Comparison of ENCODE assay signal across 23 cellular contexts in genomic region chr17:77801545-77802332, GRCh38.
DNase-seq lines count a peak whose midpoint lies in the region; ATAC-seq, FAIRE-seq and TF ChIP-seq lines count a peak whose summit lies in the region.
"Had no signal": no experiment of that assay in that cellular context is flagged by ENCODE, and none has a peak within 500 bp of the region (broad histone marks: within the 10 kb centered on the region; RNA-seq: fewer than 3 reads in every experiment).

No MANE protein-coding gene starts in this region.

- H2AFZ ChIP-seq in H1 (ENCODE audit: low read length): no peak overlapping the region

- peaks cover 0 to 19% (median 2%) of the 10 kb centered on the region in 4 experiments; a peak in 4 of 7 replicates for H3K27me3 ChIP-seq in H1 (replicated peaks in 1 of 4; ENCODE audit: control insufficient read depth in 3 of 4, extremely low read depth in 1 of 4, insufficient read depth in 3 of 4, low read length in 3 of 4)
- peaks cover 0 to 72% (median 5%) of the 10 kb centered on the region in 7 donors for H3K27me3 ChIP-seq in spleen (replicated peaks in 1 of 7)
- H3K27me3 ChIP-seq: adrenal gland had no signal

- H3K79me1 ChIP-seq in H1 (ENCODE audit: low read depth, low read length): no peaks in the 10 kb centered on the region

- H2AK5ac ChIP-seq in H1 (ENCODE audit: low read depth, low read length): peak overlapping the region; percentile 96; the same call in 1 of the 2 replicates

- H3K23ac ChIP-seq in H1 (ENCODE audit: insufficient read length): no peak overlapping the region

- 91% methylated on average over 20 of the region's 20 CpGs; no CpG with 5 or more reads in 1 of the 2 experiments for WGBS in H1 (ENCODE audit: extremely low coverage in 1 of 2, insufficient coverage in 1 of 2, insufficient read length in 1 of 2, insufficient replicate concordance in 2 of 2, low coverage in 1 of 2, low lambda C conversion rate in 2 of 2, missing lambda C conversion rate in 1 of 2), 2 experiments
- WGBS in spleen, 5 donors: 78 to 87% (median 83%) methylated on average over 20 of the region's 20 CpGs

- peak overlapping the region; percentile 56; the same call in 1 of the 2 replicates for H3K18ac ChIP-seq in H1 (ENCODE audit: extremely low read depth, low read length)

- no peaks in the 10 kb centered on the region for H3K36me3 ChIP-seq in H1 (ENCODE audit: control insufficient read depth in 2 of 4, insufficient read depth in 4 of 4, low read length in 3 of 4)
- H3K36me3 ChIP-seq in spleen: no peaks in the 10 kb centered on the region
- H3K36me3 ChIP-seq: adrenal gland, left ventricle myocardium inferior, neutrophil, transverse colon had no signal

- H2BK5ac ChIP-seq in H1 (ENCODE audit: low read depth, low read length): peak overlapping the region; percentile 71; the same call in 1 of the 2 replicates

- H3K4me2 ChIP-seq in H1 (ENCODE audit: insufficient read depth in 1 of 2, low read depth in 2 of 2, low read length in 2 of 2): peak overlapping the region in 1 of 2 experiments; percentile 18; a peak in 2 of 4 replicates

- H2BK12ac ChIP-seq in H1 (ENCODE audit: low read depth, low read length): peak overlapping the region; percentile 97; the same call in 1 of the 2 replicates

- ATAC-seq in Right ventricle myocardium inferior (no peak), GM18907 (IDR thresholded peaks at IDR 0.05; ENCODE audit: unreplicated experiment) (no peak), HG03439 (IDR thresholded peaks at IDR 0.05; ENCODE audit: unreplicated experiment) (no peak)

- POLR2A ChIA-PET in H1 (lab: Charles Lee; ENCODE audit: partially characterized antibody): interaction anchor here (0.5 to 1.6 kb wide), 4 partner anchors 8 to 35 kb away, joined by 3 read pairs; no protein-coding TSS in a partner anchor

- peaks cover 3% of the 10 kb centered on the region; the same call in 1 of the 2 replicates for H3K23me2 ChIP-seq in H1 (ENCODE audit: low read depth, low read length)

- H4K8ac ChIP-seq in H1 (ENCODE audit: extremely low read depth, insufficient read depth, low read length): no peak overlapping the region

- no peak for TF ChIP-seq EP300 in H1 (IDR thresholded peaks at IDR 0.05; ENCODE audit: borderline replicate concordance in 1 of 2, low read depth in 2 of 2, low read length in 2 of 2)

- H4K20me1 ChIP-seq in H1 (replicated peaks in 1 of 2; ENCODE audit: control insufficient read depth in 1 of 2, insufficient read depth in 2 of 2, low read length in 2 of 2): peaks cover 0 to 2% of the 10 kb centered on the region in 2 experiments

- H3K9me3 ChIP-seq in H1 (ENCODE audit: insufficient read depth in 2 of 2, low read depth in 1 of 2, low read length in 1 of 2) (no peaks in the 10 kb centered on the region), spleen (no peaks in the 10 kb centered on the region)
- H3K9me3 ChIP-seq: adrenal gland, left ventricle myocardium inferior, neutrophil, transverse colon had no signal

- intact Hi-C loops in cardiac septum (cut with DNase I): no loop called here
- intact Hi-C loops in Right ventricle myocardium inferior (cut with DNase I): no loop called here
- intact Hi-C loops in spleen (cut with DNase I; ENCODE audit: low total_unique reads): no loop called here

- H3K4me1 ChIP-seq in H1 (replicated peaks in 1 of 4; ENCODE audit: control insufficient read depth in 3 of 4, insufficient read depth in 4 of 4, low read length in 3 of 4) (peaks cover 5 to 19% (median 11%) of the 10 kb centered on the region in 4 experiments), spleen (peaks cover 0 to 7% (median 0%) of the 10 kb centered on the region in 6 donors)
- H3K4me1 ChIP-seq: adrenal gland had no signal

- no peak overlapping the region for H3K9ac ChIP-seq in H1 (replicated peaks in 1 of 4; ENCODE audit: extremely low read depth in 1 of 4, low read depth in 3 of 4, low read length in 3 of 4)

- CTCF ChIA-PET in H1 (lab: Charles Lee; ENCODE audit: partially characterized antibody): interaction anchor here (1.7 kb wide), 2 partner anchors 14 to 17 kb away, joined by 5 to 6 read pairs; no protein-coding TSS in a partner anchor

- H3K4ac ChIP-seq in H1 (replicated peaks; ENCODE audit: insufficient read length, low read depth, low read length): no peak overlapping the region

- TF ChIP-seq CTCF in H1 (IDR thresholded peaks at IDR 0.05; ENCODE audit: control extremely low read depth in 1 of 3, insufficient read depth in 1 of 3, low read depth in 1 of 3, low read length in 3 of 3): no peak
- TF ChIP-seq CTCF in spleen (IDR thresholded peaks at IDR 0.05 in 8 of 11, conservative IDR thresholded peaks at IDR 0.05 in 3 of 11): no peak

- peak overlapping the region; percentile 92; the same call in 1 of the 2 replicates for H2BK15ac ChIP-seq in H1 (ENCODE audit: low read length)

- TF ChIP-seq RAD21 in H1 (IDR thresholded peaks at IDR 0.05 in 1 of 2, conservative IDR thresholded peaks at IDR 0.05 in 1 of 2; ENCODE audit: low read depth in 2 of 2, low read length in 2 of 2): no peak

- H3K4me3 ChIP-seq in H1 (ENCODE audit: extremely low read depth in 1 of 4, insufficient read depth in 2 of 4, low read depth in 3 of 4, low read length in 4 of 4) (no peak overlapping the region), spleen (no peak overlapping the region)
- H3K4me3 ChIP-seq: adrenal gland, left ventricle myocardium inferior, transverse colon had no signal

- no peak overlapping the region for H3K14ac ChIP-seq in H1 (ENCODE audit: insufficient read length)

- H3K79me2 ChIP-seq in H1 (ENCODE audit: control insufficient read depth in 1 of 2, insufficient read depth in 2 of 2, low read length in 2 of 2): no peaks in the 10 kb centered on the region

- H4K91ac ChIP-seq in H1 (replicated peaks; ENCODE audit: insufficient read length, low read length): peak overlapping the region; percentile 83

- no peak for FAIRE-seq in H1 (lab: Jason Lieb, UNC)
- FAIRE-seq: A204.1, GM12892 had no signal

- H2BK20ac ChIP-seq in H1 (ENCODE audit: low read length): no peak overlapping the region

- H2BK120ac ChIP-seq in H1 (replicated peaks; ENCODE audit: low read depth, low read length): no peak overlapping the region

- H3K27ac ChIP-seq in H1 (ENCODE audit: low read depth, low read length) (no peak overlapping the region), spleen (no peak overlapping the region)
- H3K27ac ChIP-seq: epithelial cell of prostate, left ventricle myocardium inferior, neutrophil had no signal

- no peak overlapping the region for H3K56ac ChIP-seq in H1 (replicated peaks; ENCODE audit: insufficient read length, low read depth, low read length)

- no peak overlapping the region for H4K5ac ChIP-seq in H1 (ENCODE audit: insufficient read length, low read depth, low read length)

- TF ChIP-seq POLR2A in H1 (IDR thresholded peaks at IDR 0.05; ENCODE audit: control extremely low read depth in 1 of 2, low read depth in 2 of 2, low read length in 2 of 2) (no peak), spleen (IDR thresholded peaks at IDR 0.05) (no peak)

- peak; percentile 39 for DNase-seq in cardiac septum (ENCODE audit: low spot score)
- no peak for DNase-seq in Right ventricle myocardium inferior (ENCODE audit: missing footprints)
- DNase-seq in NCI-H82 (lab: John Stamatoyannopoulos, UW): peak; percentile 97
- no peak for DNase-seq in H1 (ENCODE audit: low read depth in 1 of 2, low spot score in 2 of 2)
- peak; percentile 10 for DNase-seq in spleen
- DNase-seq in NOMO-1 (lab: John Stamatoyannopoulos, UW; ENCODE audit: unreplicated experiment in 2 of 2): no peak
- DNase-seq: activated CD4-positive, alpha-beta memory T cell treated with anti-CD3 and anti-CD28 coated beads, Interleukin-2, amount 10 ng/mL, durations not matched to agents 7 days and 5 days; activated CD4-positive, CD25-positive, alpha-beta regulatory T cell; DND-41; immature natural killer cell; left ventricle myocardium inferior; NCI-H2029; NCI-H510A treated with DMSO at 0.1 percent for 48 hours; stimulated activated CD4-positive, alpha-beta T cell treated with anti-CD3 and anti-CD28 coated beads, Interleukin-4, amount 100 ng/mL, for 1 hour; stimulated activated naive CD4-positive, alpha-beta T cell treated with Interleukin-2 at 50 U/mL for 16 hours; transverse colon had no signal

TF ChIP-seq in H1, 55 proteins besides CTCF, POLR2A, EP300 and RAD21 (continues in another document):
- TF ChIP-seq HDAC2 (IDR thresholded peaks at IDR 0.05; ENCODE audit: borderline replicate concordance in 1 of 2, low read depth in 2 of 2, low read length in 2 of 2): no peak
- no peak for TF ChIP-seq POLR2AphosphoS5 (IDR thresholded peaks at IDR 0.05; ENCODE audit: low read depth, low read length)
- TF ChIP-seq BACH1 (IDR thresholded peaks at IDR 0.05; ENCODE audit: low read length): no peak
- TF ChIP-seq SUZ12 (IDR thresholded peaks at IDR 0.05; ENCODE audit: low read length): no peak
- TF ChIP-seq, protein P1, sequence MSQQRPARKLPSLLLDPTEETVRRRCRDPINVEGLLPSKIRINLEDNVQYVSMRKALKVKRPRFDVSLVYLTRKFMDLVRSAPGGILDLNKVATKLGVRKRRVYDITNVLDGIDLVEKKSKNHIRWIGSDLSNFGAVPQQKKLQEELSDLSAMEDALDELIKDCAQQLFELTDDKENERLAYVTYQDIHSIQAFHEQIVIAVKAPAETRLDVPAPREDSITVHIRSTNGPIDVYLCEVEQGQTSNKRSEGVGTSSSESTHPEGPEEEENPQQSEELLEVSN (IDR thresholded peaks at IDR 0.05): no peak
- no peak for TF ChIP-seq JUND (IDR thresholded peaks at IDR 0.05; ENCODE audit: low read length)
- TF ChIP-seq POU5F1 (IDR thresholded peaks at IDR 0.05; ENCODE audit: low read depth, low read length): no peak
- no peak for TF ChIP-seq CBX8 (IDR thresholded peaks at IDR 0.05; ENCODE audit: borderline replicate concordance, low read depth, low read length)
- TF ChIP-seq SP2 (IDR thresholded peaks at IDR 0.05; ENCODE audit: low read length): no peak
- no peak for TF ChIP-seq TAF7 (optimal IDR thresholded peaks at IDR 0.05; ENCODE audit: borderline replicate concordance, low read depth, low read length)
- TF ChIP-seq TCF12 (IDR thresholded peaks at IDR 0.05; ENCODE audit: low read depth, low read length): no peak
- TF ChIP-seq GTF2F1 (IDR thresholded peaks at IDR 0.05; ENCODE audit: borderline replicate concordance, low read depth, low read length): no peak
- no peak for TF ChIP-seq SP4 (IDR thresholded peaks at IDR 0.05; ENCODE audit: low read length)
- TF ChIP-seq ATF2 (IDR thresholded peaks at IDR 0.05; ENCODE audit: low read length): no peak

Comparison
In these comparisons a context has a peak if more than half of its experiments do, and no peak if none do; other contexts are left out.
1. DNase-seq: peak in cardiac septum (single experiment), NCI-H82 (single experiment) and spleen (single experiment); none in Right ventricle myocardium inferior (single experiment), H1 (0 of 2) and NOMO-1 (0 of 2).